1 cellular context compared by ENCODE assay signal in the genomic region with DNA sequence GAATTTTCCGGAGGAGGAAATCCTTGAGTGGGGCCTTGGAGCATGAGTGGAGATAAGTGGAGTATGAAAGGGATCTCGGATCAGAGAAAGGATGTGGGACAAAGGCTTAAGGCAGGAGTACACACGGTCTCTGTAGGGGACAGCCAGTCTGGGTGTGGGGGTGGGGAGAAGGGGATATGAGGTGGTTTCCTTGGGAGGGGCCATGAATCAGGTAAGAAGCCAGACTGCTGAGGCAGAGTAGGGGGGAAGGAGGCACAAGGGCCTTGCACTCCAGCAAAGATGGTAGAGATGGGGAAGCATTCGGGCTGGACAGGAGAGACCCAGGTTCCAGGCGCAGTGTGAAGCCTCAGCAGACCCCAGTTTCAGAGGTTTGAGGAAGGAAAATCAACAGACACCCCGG.
TF ChIP-seq lines count a peak whose summit lies in the region.

No MANE protein-coding gene starts in this region.

TF ChIP-seq in GM23338, 12 proteins besides CTCF, POLR2A, EP300 and RAD21 (continued from another document):
- no peak for TF ChIP-seq ZNF462 (CRISPR knock-in tag; IDR thresholded peaks at IDR 0.05)
